ENCODE assay signal across 16 cellular contexts in the genomic region with DNA sequence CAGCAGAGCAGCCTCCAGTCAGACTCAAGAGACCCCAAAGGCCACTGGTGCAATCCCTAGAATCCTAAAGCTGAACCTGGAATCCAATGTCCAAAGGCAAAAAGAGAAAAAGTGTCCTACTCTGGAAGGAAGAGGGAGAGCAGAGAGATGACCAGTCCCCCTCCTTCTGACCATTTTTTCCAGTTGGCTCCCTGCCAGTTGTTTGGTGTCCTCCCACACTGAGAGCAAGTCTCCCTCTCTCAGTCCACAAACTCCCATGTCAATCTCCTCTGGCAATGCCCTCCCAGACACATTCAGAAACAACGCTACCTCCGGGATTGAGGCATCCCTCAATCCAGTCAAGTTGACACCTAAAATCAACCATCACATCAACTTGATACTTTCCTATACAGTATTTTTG. TPM values are rescaled to one million over a fixed set of nuclear protein-coding genes. Genes with fewer than 3 reads are reported as not detected.
A peak's percentile ranks its signal among the peaks of the same experiment; 100 is the strongest.
DNase-seq lines count a peak whose midpoint lies in the region; TF ChIP-seq lines count a peak whose summit lies in the region.
"Had no signal": no experiment of that assay in that cellular context is flagged by ENCODE, and none has a peak within 500 bp of the region (broad histone marks: within the 10 kb centered on the region; RNA-seq: fewer than 3 reads in every experiment).

No MANE protein-coding gene starts in this region.

- H3K9me3 ChIP-seq in mammary epithelial cell (replicated peaks; ENCODE audit: insufficient read depth, low read length) (no peaks in the 10 kb centered on the region), GM23248 (ENCODE audit: low read depth) (no peaks in the 10 kb centered on the region)
- H3K9me3 ChIP-seq: BLaER1, Caco-2 had no signal

- POLR2A ChIA-PET in MCF 10A (lab: Yijun Ruan, JAX), result interaction anchor here (0.9 to 1.1 kb wide), 2 partner anchors 18 to 38 kb away, joined by 3 to 4 read pairs; no protein-coding TSS in a partner anchor

- 100% methylated on average over 2 of the region's 2 CpGs for WGBS in mammary epithelial cell (ENCODE audit: low coverage, missing lambda C conversion rate)
- WGBS in GM23248 (ENCODE audit: low coverage in 1 of 2, low lambda C conversion rate in 2 of 2, missing lambda C conversion rate in 2 of 2), 2 experiments, result 78 to 88% methylated on average over 2 of the region's 2 CpGs

- no peak for TF ChIP-seq CTCF in MCF 10A (IDR thresholded peaks at IDR 0.05; ENCODE audit: unreplicated experiment)
- TF ChIP-seq CTCF in mammary epithelial cell (conservative IDR thresholded peaks at IDR 0.05 in 1 of 2, IDR thresholded peaks at IDR 0.05 in 1 of 2; ENCODE audit: extremely low read depth in 1 of 2, insufficient read depth in 1 of 2, low read depth in 1 of 2, low read length in 2 of 2), result no peak

- no TSS peak for BruUV-seq in MCF 10A (replicated peaks; lab: Mats Ljungman, UMichigan)
- BruUV-seq in mammary epithelial cell (replicated peaks; lab: Mats Ljungman, UMichigan), result no TSS peak

- peaks cover 7% of the 10 kb centered on the region for H3K9me3 Mint-ChIP-seq in MCF 10A (ENCODE audit: unreplicated experiment)
- H3K9me3 Mint-ChIP-seq: CD8-positive, alpha-beta memory T cell had no signal

- H3K36me3 ChIP-seq in mammary epithelial cell (ENCODE audit: insufficient read depth, low read length) (no peaks in the 10 kb centered on the region), GM23248 (ENCODE audit: low read depth) (no peaks in the 10 kb centered on the region)
- H3K36me3 ChIP-seq: BLaER1 had no signal

- H3K9me2 ChIP-seq in GM23248 (ENCODE audit: insufficient read depth), result no peaks in the 10 kb centered on the region

- no peaks in the 10 kb centered on the region for H3F3A ChIP-seq in GM23248 (ENCODE audit: insufficient read depth)

- peak in 2 of 3 experiments; percentile 1 to 15 for DNase-seq in NCI-H1417 (lab: John Stamatoyannopoulos, UW)
- no peak for DNase-seq in NCI-H1417 treated with DMSO at 0.1 percent for 48 hours (lab: John Stamatoyannopoulos, UW)
- peak; percentile 9 for DNase-seq in MCF 10A (ENCODE audit: unreplicated experiment)
- no peak for DNase-seq in mammary epithelial cell
- peak; percentile 56 for DNase-seq in left kidney (ENCODE audit: low read depth, low spot score)
- DNase-seq in GM23248, result no peak
- no peak for DNase-seq in NCI-H446 treated with DMSO at 0.1 percent for 48 hours (lab: John Stamatoyannopoulos, UW)
- DNase-seq: AML-193; Caco-2; CD8-positive, alpha-beta memory T cell; DND-41; GDM1 had no signal

- H4K20me1 ChIP-seq in mammary epithelial cell (ENCODE audit: insufficient read depth, low read length), result no peaks in the 10 kb centered on the region
- H4K20me1 ChIP-seq in GM23248 (ENCODE audit: insufficient read depth), result no peaks in the 10 kb centered on the region
- H4K20me1 ChIP-seq: BLaER1 had no signal

- H3K4me1 Mint-ChIP-seq in MCF 10A (ENCODE audit: insufficient read depth, unreplicated experiment), result peaks cover 24% of the 10 kb centered on the region
- H3K4me1 Mint-ChIP-seq: CD8-positive, alpha-beta memory T cell had no signal

- no peaks in the 10 kb centered on the region for H3K27me3 Mint-ChIP-seq in MCF 10A (ENCODE audit: insufficient read depth, unreplicated experiment)
- H3K27me3 Mint-ChIP-seq: CD8-positive, alpha-beta memory T cell had no signal

- H3K4me1 ChIP-seq in mammary epithelial cell (ENCODE audit: insufficient read depth, low read length), result peaks cover 13% of the 10 kb centered on the region
- H3K4me1 ChIP-seq in GM23248 (ENCODE audit: insufficient read depth), result no peaks in the 10 kb centered on the region
- H3K4me1 ChIP-seq: BLaER1, Caco-2 had no signal

- no peak overlapping the region for H3K4me3 Mint-ChIP-seq in MCF 10A (ENCODE audit: unreplicated experiment)
- H3K4me3 Mint-ChIP-seq: CD8-positive, alpha-beta memory T cell had no signal

- no peak overlapping the region for H3K4me3 ChIP-seq in mammary epithelial cell (replicated peaks in 1 of 3; ENCODE audit: insufficient read depth in 1 of 3, low read depth in 2 of 3, low read length in 3 of 3)
- no peak overlapping the region for H3K4me3 ChIP-seq in GM23248
- H3K4me3 ChIP-seq: BLaER1 had no signal

- H3K27me3 ChIP-seq in mammary epithelial cell (ENCODE audit: insufficient read depth, low read length), result no peaks in the 10 kb centered on the region
- H3K27me3 ChIP-seq in GM23248 (replicated peaks; ENCODE audit: insufficient read depth), result no peaks in the 10 kb centered on the region
- H3K27me3 ChIP-seq: BLaER1 had no signal

- H3K27ac ChIP-seq in mammary epithelial cell (ENCODE audit: insufficient read depth, low read depth, low read length) (no peak overlapping the region), GM23248 (no peak overlapping the region)
- H3K27ac ChIP-seq: 22Rv1, BLaER1, HL-60 had no signal

- CTCF ChIA-PET in MCF 10A (lab: Yijun Ruan, JAX), result interaction anchor here (0.7 kb wide), 1 partner anchor 58 kb away, joined by 4 read pairs; no protein-coding TSS in a partner anchor
- CTCF ChIA-PET in mammary epithelial cell (lab: Charles Lee; ENCODE audit: low non-redundant PET), result no interaction called here

- dilution Hi-C loops in mammary epithelial cell (cut with HindIII; ENCODE audit: low sequenced_read_pairs), result loop anchor here (5.0 kb wide), 1 partner anchor 34 kb away; no protein-coding TSS in a partner anchor

- no peaks in the 10 kb centered on the region for H3K36me3 Mint-ChIP-seq in MCF 10A (ENCODE audit: insufficient read depth, unreplicated experiment)
- H3K36me3 Mint-ChIP-seq: CD8-positive, alpha-beta memory T cell had no signal

- no peak overlapping the region for H2AFZ ChIP-seq in mammary epithelial cell (ENCODE audit: low read depth, low read length)
- no peak overlapping the region for H2AFZ ChIP-seq in GM23248

- H3K79me2 ChIP-seq in mammary epithelial cell (ENCODE audit: insufficient read depth, low read length), result no peaks in the 10 kb centered on the region
- no peaks in the 10 kb centered on the region for H3K79me2 ChIP-seq in GM23248 (ENCODE audit: insufficient read depth)

- no peak overlapping the region for H3K27ac Mint-ChIP-seq in MCF 10A (ENCODE audit: low read depth, unreplicated experiment)
- H3K27ac Mint-ChIP-seq: CD8-positive, alpha-beta memory T cell had no signal

- H3K9ac ChIP-seq in mammary epithelial cell (ENCODE audit: insufficient read depth, low read length) (no peak overlapping the region), GM23248 (no peak overlapping the region)
- H3K9ac ChIP-seq: BLaER1 had no signal

- intact Hi-C loops in MCF 10A (cut with micrococcal nuclease) (loop anchor here (10.0 kb wide), 1 partner anchor 166 kb away; the partner anchor contains the start of gene ITPRIPL2), mammary epithelial cell (cut with micrococcal nuclease) (no loop called here)

- H3K4me2 ChIP-seq in mammary epithelial cell (ENCODE audit: insufficient read depth, low read depth, low read length) (no peak overlapping the region), GM23248 (ENCODE audit: unreplicated experiment) (no peak overlapping the region)
- H3K4me2 ChIP-seq: BLaER1 had no signal

- in situ Hi-C loops in mammary epithelial cell (cut with MboI; ENCODE audit: low sequenced_read_pairs in 2 of 2) (no loop called here), GM23248 (cut with MboI) (no loop called here)

RNA-seq across cellular contexts. Expression of gene CLEC19A, which starts 4.3 kb away (rescaled TPM):
- total RNA-seq in MCF 10A (2022), result not detected in 2 replicates
- under 1 TPM in 1 of 2 donors, not detected in 1; under 0.01 TPM for total RNA-seq in mammary epithelial cell
- not detected for polyA plus RNA-seq in mammary epithelial cell
- polyA minus RNA-seq in mammary epithelial cell, result not detected
- not detected in 2 replicates for total RNA-seq in GM23248 (2014; rRNA removed; shearing (Covaris generic))
- polyA plus RNA-seq in GM23248 (2016; fragmentation: Nextera tagmentation; extraction: Ambion mirVana), result not detected in 2 replicates
- total RNA-seq: A673; Caco-2; CD8-positive, alpha-beta memory T cell had no signal
- polyA plus RNA-seq: CD8-positive, alpha-beta memory T cell had no signal

Comparison
In these comparisons a context has a peak if more than half of its experiments do, and no peak if none do; other contexts are left out.
1. DNase-seq: peak in NCI-H1417 (2 of 3), MCF 10A (single experiment) and left kidney (single experiment); none in NCI-H1417 treated with DMSO at 0.1 percent for 48 hours (single experiment), mammary epithelial cell (single experiment), GM23248 (single experiment) and NCI-H446 treated with DMSO at 0.1 percent for 48 hours (single experiment).